8 cellular contexts compared by ENCODE assay signal in genomic region chr16:89599451-89599858, GRCh38. TPM values are rescaled to one million over a fixed set of nuclear protein-coding genes. Genes with fewer than 3 reads are reported as not detected.
A peak's percentile ranks its signal among the peaks of the same experiment; 100 is the strongest.
DNase-seq lines count a peak whose midpoint lies in the region; ATAC-seq and TF ChIP-seq lines count a peak whose summit lies in the region.

No MANE protein-coding gene starts in this region.

- H3K9me3 ChIP-seq in prostate gland: no peaks in the 10 kb centered on the region

- no peaks in the 10 kb centered on the region for H3K27me3 Mint-ChIP-seq in central memory CD8-positive, alpha-beta T cell

- TF ChIP-seq POLR2A in prostate gland (IDR thresholded peaks at IDR 0.05): no peak

- no peak overlapping the region for H3K4me3 Mint-ChIP-seq in central memory CD8-positive, alpha-beta T cell

- no peaks in the 10 kb centered on the region for H3K4me1 ChIP-seq in prostate gland (replicated peaks)

- peak in 1 of 4 experiments; percentile 21 for TF ChIP-seq CTCF in prostate gland (IDR thresholded peaks at IDR 0.05)

- H3K4me3 ChIP-seq in prostate gland: no peak overlapping the region

- peak; percentile 51 to 66 for DNase-seq in activated T-cell treated with anti-CD3 and anti-CD28 coated beads, Interleukin-2, amount 50 U/mL, for 48 hours
- DNase-seq in activated T-cell treated with anti-CD3 and anti-CD28 coated beads for 4 hours (no peak), NCI-H226 (peak; percentile 42), superior temporal gyrus (ENCODE audit: extremely low spot score) (no peak), epidermal melanocyte (ENCODE audit: insufficient read length, low spot score) (no peak), prostate gland (ENCODE audit: low spot score) (no peak)
- peak in 1 of 2 donors; percentile 45 for DNase-seq in central memory CD8-positive, alpha-beta T cell (ENCODE audit: low spot score in 2 of 2)
- DNase-seq in stimulated activated CD4-positive, alpha-beta T cell treated with anti-CD3 and anti-CD28 coated beads, Interleukin-15, amount 100 ng/mL, for 24 hours: peak; percentile 47

- intact Hi-C loops in prostate gland (cut with DNase I): no loop called here

- peak; percentile 52 for ATAC-seq in central memory CD8-positive, alpha-beta T cell (replicated peaks; ENCODE audit: extremely low read depth, poor library complexity, severe bottlenecking)

- no peaks in the 10 kb centered on the region for H3K36me3 Mint-ChIP-seq in central memory CD8-positive, alpha-beta T cell (ENCODE audit: insufficient read depth)

- H3K27me3 ChIP-seq in prostate gland (replicated peaks; ENCODE audit: insufficient read depth): no peaks in the 10 kb centered on the region

- H3K27ac ChIP-seq in prostate gland: no peak overlapping the region

- no peak overlapping the region for H3K27ac Mint-ChIP-seq in central memory CD8-positive, alpha-beta T cell (ENCODE audit: low read depth)

- H3K36me3 ChIP-seq in prostate gland: no peaks in the 10 kb centered on the region

- WGBS in prostate gland: 53% methylated on average over 8 of the region's 8 CpGs

- no peaks in the 10 kb centered on the region for H3K9me3 Mint-ChIP-seq in central memory CD8-positive, alpha-beta T cell

- H3K4me1 Mint-ChIP-seq in central memory CD8-positive, alpha-beta T cell: peaks cover 16% of the 10 kb centered on the region

RNA-seq across cellular contexts. Expression of gene DPEP1, which starts 14.0 kb away (rescaled TPM):
- total RNA-seq in prostate gland: 100 to 1,000 TPM in 1 of 2 donors, not detected in 1; 274 TPM

RNA-seq across cellular contexts. Expression of gene CPNE7, which starts 23.9 kb away (rescaled TPM):
- total RNA-seq in prostate gland: 1 to 10 TPM in 1 of 2 donors, under 1 TPM in 1; 0.18 to 8.9 TPM

RNA-seq across cellular contexts. Expression of gene RPL13, which starts 39.0 kb away (rescaled TPM):
- over 10,000 TPM in 1 of 2 donors, 1,000 to 10,000 TPM in 1; 6,889 to 11,644 TPM for total RNA-seq in prostate gland

RNA-seq across cellular contexts. Expression of gene CHMP1A, which starts 58.1 kb away (rescaled TPM):
- 100 to 1,000 TPM in 1 of 2 donors, 10 to 100 TPM in 1; 75.8 to 128 TPM for total RNA-seq in prostate gland

RNA-seq across cellular contexts. Expression of gene SPATA33, which starts 58.2 kb away (rescaled TPM):
- total RNA-seq in prostate gland: 10 to 100 TPM in 1 of 2 donors, 1 to 10 TPM in 1; 5.6 to 14.6 TPM

Comparison
In these comparisons a context has a peak if more than half of its experiments do, and no peak if none do; other contexts are left out.
1. DNase-seq: peak in activated T-cell treated with anti-CD3 and anti-CD28 coated beads, Interleukin-2, amount 50 U/mL, for 48 hours (2 of 2), NCI-H226 (single experiment) and stimulated activated CD4-positive, alpha-beta T cell treated with anti-CD3 and anti-CD28 coated beads, Interleukin-15, amount 100 ng/mL, for 24 hours (single experiment); none in activated T-cell treated with anti-CD3 and anti-CD28 coated beads for 4 hours (single experiment), superior temporal gyrus (single experiment), epidermal melanocyte (single experiment) and prostate gland (single experiment).